Comparison of ENCODE assay signal across 20 cellular contexts in the genomic region with DNA sequence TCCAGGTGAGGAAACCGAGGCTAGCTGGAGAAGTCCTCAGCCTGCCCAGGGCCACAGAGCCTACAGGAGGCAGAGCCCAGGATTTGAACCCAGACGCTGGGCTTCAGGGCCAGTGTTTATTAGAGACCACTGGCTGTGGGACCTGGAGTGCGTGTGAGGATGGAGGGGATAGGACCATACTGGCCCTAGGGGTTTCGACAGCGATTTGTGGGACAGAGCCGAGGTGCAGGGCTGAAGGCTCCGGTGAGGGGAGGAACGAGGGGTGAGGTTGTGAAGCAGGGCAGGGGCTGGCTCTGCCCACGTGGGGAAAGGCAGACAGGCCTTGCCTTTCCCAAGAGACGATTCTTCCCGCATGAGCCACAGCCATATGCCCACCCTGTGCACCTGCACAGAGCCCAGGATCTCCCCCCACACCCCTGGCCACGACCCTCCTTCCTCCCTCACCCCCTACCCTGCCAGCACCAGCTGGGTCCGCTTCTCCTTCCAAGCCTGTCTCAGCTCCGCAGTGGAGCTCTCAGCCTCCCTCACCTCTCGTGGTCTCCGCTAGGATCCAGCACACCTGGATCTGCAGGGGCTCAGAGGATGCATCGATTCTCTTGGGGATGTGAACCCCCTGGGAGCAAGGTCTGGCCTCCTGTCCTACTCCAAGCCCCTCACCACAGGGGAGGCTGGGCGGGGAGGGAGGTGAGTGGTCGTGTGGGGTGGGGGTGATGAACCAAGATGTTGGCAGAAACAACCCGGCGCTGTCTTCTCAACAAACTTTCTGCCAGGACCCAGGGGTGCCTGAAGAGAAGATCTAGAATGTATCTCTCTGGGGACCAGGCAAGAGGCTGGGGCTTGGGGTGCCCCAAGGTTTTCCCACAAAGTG.
"Had no signal": no experiment of that assay in that cellular context is flagged by ENCODE, and none has a peak within 500 bp of the region (broad histone marks: within the 10 kb centered on the region; RNA-seq: fewer than 3 reads in every experiment).

No MANE protein-coding gene starts in this region.

- ATAC-seq: activated T-cell treated with anti-CD3 and anti-CD28 coated beads, Interleukin-2, amount 50 U/mL, for 4 hours; heart left ventricle; left lobe of liver; mucosa of descending colon; naive thymus-derived CD4-positive, alpha-beta T cell; right cardiac atrium; stimulated activated naive CD8-positive, alpha-beta T cell treated with anti-CD3 and anti-CD28 coated beads, Interleukin-15, Interleukin-2, amounts not matched to agents 100 U/mL and 50 U/mL, for 24 hours; WTC11 had no signal

- H3K9me3 Mint-ChIP-seq: activated CD4-positive, alpha-beta memory T cell treated with anti-CD3 and anti-CD28 coated beads, Interleukin-2, amount 10 ng/mL, durations not matched to agents 7 days and 5 days; activated naive CD8-positive, alpha-beta T cell treated with anti-CD3 and anti-CD28 coated beads, Interleukin-2, amount 10 ng/mL, durations not matched to agents 7 days and 5 days; activated T-cell treated with anti-CD3 and anti-CD28 coated beads, Interleukin-2, amount 50 U/mL, for 4 hours; dendritic cell treated with granulocyte-macrophage colony-stimulating factor and Interleukin-4, amounts not matched to agents 40 ng/mL and 50 ng/mL, for 4 days; naive thymus-derived CD4-positive, alpha-beta T cell; WTC11 had no signal

- H3K4me3 ChIP-seq: heart left ventricle, mucosa of descending colon, prostate gland, smooth muscle cell, transverse colon had no signal

- H3K27ac Mint-ChIP-seq: activated CD4-positive, alpha-beta memory T cell treated with anti-CD3 and anti-CD28 coated beads, Interleukin-2, amount 10 ng/mL, durations not matched to agents 7 days and 5 days; activated naive CD8-positive, alpha-beta T cell treated with anti-CD3 and anti-CD28 coated beads, Interleukin-2, amount 10 ng/mL, durations not matched to agents 7 days and 5 days; dendritic cell treated with granulocyte-macrophage colony-stimulating factor and Interleukin-4, amounts not matched to agents 40 ng/mL and 50 ng/mL, for 4 days; WTC11 had no signal

- H3K36me3 Mint-ChIP-seq: activated naive CD8-positive, alpha-beta T cell treated with anti-CD3 and anti-CD28 coated beads, Interleukin-2, amount 10 ng/mL, durations not matched to agents 7 days and 5 days; naive thymus-derived CD4-positive, alpha-beta T cell; WTC11 had no signal

- H3K9me3 ChIP-seq: heart left ventricle, mucosa of descending colon, prostate gland, transverse colon had no signal

- H3K36me3 ChIP-seq: brain microvascular endothelial cell, heart left ventricle, prostate gland, transverse colon had no signal

- H3K27me3 ChIP-seq: brain microvascular endothelial cell, heart left ventricle, transverse colon had no signal

- H3K27ac ChIP-seq: brain microvascular endothelial cell, heart left ventricle, prostate gland, transverse colon had no signal

- H3K4me3 Mint-ChIP-seq: activated CD4-positive, alpha-beta memory T cell treated with anti-CD3 and anti-CD28 coated beads, Interleukin-2, amount 10 ng/mL, durations not matched to agents 7 days and 5 days; activated naive CD8-positive, alpha-beta T cell treated with anti-CD3 and anti-CD28 coated beads, Interleukin-2, amount 10 ng/mL, durations not matched to agents 7 days and 5 days; activated T-cell treated with anti-CD3 and anti-CD28 coated beads, Interleukin-2, amount 50 U/mL, for 4 hours; dendritic cell treated with granulocyte-macrophage colony-stimulating factor and Interleukin-4, amounts not matched to agents 40 ng/mL and 50 ng/mL, for 4 days; naive thymus-derived CD4-positive, alpha-beta T cell; WTC11 had no signal

- DNase-seq: activated CD4-positive, alpha-beta memory T cell treated with anti-CD3 and anti-CD28 coated beads, Interleukin-2, amount 10 ng/mL, durations not matched to agents 7 days and 5 days; activated CD4-positive, alpha-beta T cell treated with anti-CD3 and anti-CD28 coated beads for 4 hours; activated gamma-delta T cell treated with Interleukin-2 at 50 U/mL for 16 hours; activated T-cell treated with anti-CD3 and anti-CD28 coated beads, Interleukin-2, amount 50 U/mL, for 4 hours; anterior cingulate cortex; brain microvascular endothelial cell; mammary epithelial cell; mucosa of descending colon; naive thymus-derived CD4-positive, alpha-beta T cell; right cardiac atrium; stimulated activated naive CD8-positive, alpha-beta T cell treated with anti-CD3 and anti-CD28 coated beads, Interleukin-15, Interleukin-2, amounts not matched to agents 100 U/mL and 50 U/mL, for 24 hours; T-helper 2 cell; transverse colon had no signal

- H3K4me1 Mint-ChIP-seq: activated CD4-positive, alpha-beta memory T cell treated with anti-CD3 and anti-CD28 coated beads, Interleukin-2, amount 10 ng/mL, durations not matched to agents 7 days and 5 days had no signal

- H3K4me1 ChIP-seq: prostate gland, transverse colon had no signal
